In the genomic region with DNA sequence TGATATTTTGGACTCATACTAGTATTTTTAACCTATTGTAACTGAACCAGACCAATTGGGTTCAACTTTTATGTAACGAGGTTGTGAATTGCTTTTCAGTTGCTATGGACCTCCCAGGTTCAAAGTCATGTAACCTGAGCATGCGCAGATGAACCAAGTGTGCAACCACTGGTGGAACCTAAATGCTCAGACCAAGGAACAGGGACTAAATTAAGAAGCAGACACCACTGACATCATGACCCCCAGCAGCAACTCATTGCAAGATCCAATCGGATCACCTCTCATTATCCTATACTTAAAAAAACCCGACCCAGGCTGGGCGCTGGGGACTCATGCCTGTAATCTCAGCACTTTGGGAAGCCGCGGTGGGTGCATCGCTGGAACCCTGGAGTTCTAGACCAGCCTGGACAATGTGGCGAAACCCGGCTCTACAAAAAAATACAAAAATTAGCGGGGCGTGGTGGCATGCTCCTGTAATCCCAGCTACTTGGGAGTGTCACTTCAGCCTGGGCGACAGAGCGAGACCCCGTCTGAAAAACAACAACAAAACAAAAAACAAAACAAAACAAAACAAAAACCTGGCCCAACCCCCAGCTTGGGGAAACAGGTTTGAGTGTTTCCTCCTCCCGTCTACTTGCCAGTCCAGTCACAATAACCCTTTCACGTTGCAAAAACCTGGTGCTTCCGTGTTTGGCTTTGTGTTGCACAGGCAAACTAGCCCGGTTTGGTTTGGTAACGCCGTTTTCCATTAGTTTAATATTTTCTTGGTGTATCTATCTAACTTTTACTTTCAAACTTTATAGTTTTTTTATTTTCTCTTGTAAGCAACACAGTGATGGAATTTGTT, we compare ENCODE assay signal across 16 cellular contexts. TPM values are rescaled to one million over a fixed set of nuclear protein-coding genes. Genes with fewer than 3 reads are reported as not detected.
A peak's percentile ranks its signal among the peaks of the same experiment; 100 is the strongest.
DNase-seq lines count a peak whose midpoint lies in the region; TF ChIP-seq lines count a peak whose summit lies in the region.
"Had no signal": no experiment of that assay in that cellular context is flagged by ENCODE, and none has a peak within 500 bp of the region (broad histone marks: within the 10 kb centered on the region; RNA-seq: fewer than 3 reads in every experiment).

No MANE protein-coding gene starts in this region.

- H3K4me3 Mint-ChIP-seq in endothelial cell (ENCODE audit: unreplicated experiment): no peak overlapping the region
- no peak overlapping the region for H3K4me3 Mint-ChIP-seq in CD4-positive, alpha-beta memory T cell
- H3K4me3 Mint-ChIP-seq: CD4-positive, alpha-beta T cell had no signal

- DNase-seq in HuH-7.5 (ENCODE audit: low spot score) (peak; percentile 63), NCI-H510A (lab: John Stamatoyannopoulos, UW) (peak; percentile 2), endothelial cell (ENCODE audit: low spot score) (no peak), NCI-H1436 treated with DMSO at 0.1 percent for 48 hours (lab: John Stamatoyannopoulos, UW) (no peak), NCI-H2196 treated with DMSO at 0.1 percent for 48 hours (lab: John Stamatoyannopoulos, UW; ENCODE audit: unreplicated experiment) (no peak), amniotic stem cell (lab: John Stamatoyannopoulos, UW) (no peak)
- no peak for DNase-seq in CD4-positive, alpha-beta memory T cell
- DNase-seq: activated CD4-positive, alpha-beta T cell treated with anti-CD3 and anti-CD28 coated beads for 48 hours; activated effector memory CD4-positive, alpha-beta T cell treated with Interleukin-2 at 50 U/mL for 16 hours; CD4-positive, alpha-beta T cell; lower lobe of right lung; NCI-H2171; stimulated activated CD4-positive, alpha-beta T cell treated with anti-CD3 and anti-CD28 coated beads, Interleukin-15, amount 100 ng/mL, for 24 hours had no signal

- peak overlapping the region; percentile 57 for H3K27ac ChIP-seq in C4-2B
- no peak overlapping the region for H3K27ac ChIP-seq in CD4-positive, alpha-beta memory T cell (ENCODE audit: low read depth, low read length)
- H3K27ac ChIP-seq: hepatocyte, lower lobe of right lung, thoracic aorta had no signal

- H3K27ac Mint-ChIP-seq in endothelial cell (ENCODE audit: unreplicated experiment): peak overlapping the region; percentile 30
- no peak overlapping the region for H3K27ac Mint-ChIP-seq in CD4-positive, alpha-beta memory T cell
- H3K27ac Mint-ChIP-seq: CD4-positive, alpha-beta T cell had no signal

- CTCF ChIA-PET in CD4-positive, alpha-beta memory T cell (lab: Charles Lee; ENCODE audit: partially characterized antibody): no interaction called here

- no peaks in the 10 kb centered on the region for H3K9me3 Mint-ChIP-seq in endothelial cell (ENCODE audit: unreplicated experiment)
- peaks cover 0 to 11% (median 0%) of the 10 kb centered on the region in 8 donors for H3K9me3 Mint-ChIP-seq in CD4-positive, alpha-beta memory T cell

- POLR2A ChIA-PET in CD4-positive, alpha-beta memory T cell (lab: Charles Lee; ENCODE audit: partially characterized antibody): interaction anchor here (1.1 to 1.4 kb wide), 2 partner anchors 11 to 12 kb away, joined by 4 read pairs; no protein-coding TSS in a partner anchor

- H3K36me3 Mint-ChIP-seq in endothelial cell (ENCODE audit: low read depth, unreplicated experiment): no peaks in the 10 kb centered on the region
- H3K36me3 Mint-ChIP-seq in CD4-positive, alpha-beta memory T cell: no peaks in the 10 kb centered on the region

- H3K4me3 ChIP-seq in CD4-positive, alpha-beta memory T cell (ENCODE audit: low read length in 2 of 2): no peak overlapping the region
- H3K4me3 ChIP-seq: hepatocyte, lower lobe of right lung, thoracic aorta had no signal

- H3K9me3 ChIP-seq in CD4-positive, alpha-beta memory T cell (ENCODE audit: control insufficient read depth in 1 of 2, low read length in 2 of 2): no peaks in the 10 kb centered on the region
- H3K9me3 ChIP-seq: lower lobe of right lung, thoracic aorta had no signal

- no peaks in the 10 kb centered on the region for H3K4me1 ChIP-seq in CD4-positive, alpha-beta memory T cell (ENCODE audit: insufficient read depth, low read length)
- H3K4me1 ChIP-seq: lower lobe of right lung had no signal

- intact Hi-C loops in CD4-positive, alpha-beta memory T cell (cut with micrococcal nuclease): no loop called here

- H3K27me3 ChIP-seq in CD4-positive, alpha-beta memory T cell (ENCODE audit: insufficient read depth, low read length): peaks cover 23% of the 10 kb centered on the region
- H3K27me3 ChIP-seq: hepatocyte had no signal

- no peaks in the 10 kb centered on the region for H3K36me3 ChIP-seq in CD4-positive, alpha-beta memory T cell (ENCODE audit: insufficient read depth, low read length)
- H3K36me3 ChIP-seq: lower lobe of right lung, thoracic aorta had no signal

- H3K27me3 Mint-ChIP-seq in endothelial cell (ENCODE audit: unreplicated experiment): no peaks in the 10 kb centered on the region
- peaks cover 43 to 44% of the 10 kb centered on the region in 2 donors for H3K27me3 Mint-ChIP-seq in CD4-positive, alpha-beta memory T cell

- TF ChIP-seq CTCF in C4-2B (conservative IDR thresholded peaks at IDR 0.05) (no peak), endothelial cell (IDR thresholded peaks at IDR 0.05; ENCODE audit: unreplicated experiment) (no peak)

- H3K4me1 Mint-ChIP-seq in endothelial cell (ENCODE audit: unreplicated experiment): peaks cover 31% of the 10 kb centered on the region
- no peaks in the 10 kb centered on the region for H3K4me1 Mint-ChIP-seq in CD4-positive, alpha-beta memory T cell

RNA-seq across cellular contexts. Expression of gene ZNF518A, which starts 11.3 kb away (rescaled TPM):
- 47.8 TPM for total RNA-seq in endothelial cell (ENCODE audit: unreplicated experiment)
- total RNA-seq in CD4-positive, alpha-beta memory T cell: 10 to 100 TPM; 22.4 to 24.0 TPM
- polyA plus RNA-seq in CD4-positive, alpha-beta memory T cell: 10 to 100 TPM; 11.1 to 12.4 TPM

Comparison
In these comparisons a context has a peak if more than half of its experiments do, and no peak if none do; other contexts are left out.
1. DNase-seq: peak in HuH-7.5 (single experiment) and NCI-H510A (single experiment); none in endothelial cell (single experiment), NCI-H1436 treated with DMSO at 0.1 percent for 48 hours (single experiment), CD4-positive, alpha-beta memory T cell (0 of 5), NCI-H2196 treated with DMSO at 0.1 percent for 48 hours (single experiment) and amniotic stem cell (single experiment).